9 cellular contexts compared by ENCODE assay signal in the genomic region with DNA sequence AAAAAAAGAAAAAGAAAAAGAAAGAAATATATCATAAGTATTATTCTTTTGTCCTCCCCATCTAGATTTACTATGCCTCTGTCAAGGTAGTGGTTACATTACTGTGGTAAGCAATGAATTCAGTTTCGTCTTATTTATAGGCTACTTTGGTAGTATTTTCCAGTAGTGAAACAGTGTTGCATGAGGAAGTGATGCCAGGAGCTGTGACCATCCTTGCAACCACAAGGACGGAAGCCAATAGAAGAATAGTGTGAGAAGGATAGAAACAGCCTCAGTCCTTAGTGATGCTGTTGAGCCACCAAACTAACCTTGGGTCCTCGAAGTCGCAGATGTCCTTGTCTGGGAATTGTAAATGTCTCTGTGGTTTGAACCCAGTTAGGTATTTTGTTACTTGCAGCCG.
DNase-seq lines count a peak whose midpoint lies in the region; ATAC-seq, FAIRE-seq and TF ChIP-seq lines count a peak whose summit lies in the region.
"Had no signal": no experiment of that assay in that cellular context is flagged by ENCODE, and none has a peak within 500 bp of the region (broad histone marks: within the 10 kb centered on the region; RNA-seq: fewer than 3 reads in every experiment).

No MANE protein-coding gene starts in this region.

- H4K12ac ChIP-seq in trophoblast cell (ENCODE audit: low read depth, low read length) = no peak overlapping the region

- no peaks in the 10 kb centered on the region for H3K36me3 ChIP-seq in trophoblast cell (ENCODE audit: control insufficient read depth in 1 of 2, insufficient read depth in 2 of 2, low read length in 2 of 2)

- no peak overlapping the region for H3K14ac ChIP-seq in trophoblast cell (ENCODE audit: low read length)

- no peak overlapping the region for H3K4me3 ChIP-seq in trophoblast cell (ENCODE audit: low read depth, low read length)

- no CpG with 5 or more reads among the region's 5 CpGs for WGBS in trophoblast cell (ENCODE audit: extremely low coverage, insufficient coverage, insufficient read length)

- H3K9me3 ChIP-seq in trophoblast cell (ENCODE audit: insufficient read depth, low read depth, low read length) = no peaks in the 10 kb centered on the region

- H3K27me3 Mint-ChIP-seq in activated T-helper 17 cell treated with anti-CD3 and anti-CD28 coated beads, Interleukin-2, amount 50 U/mL, for 72 hours = no peaks in the 10 kb centered on the region

- ATAC-seq in GM21423 (IDR thresholded peaks at IDR 0.05; ENCODE audit: unreplicated experiment) (peak; percentile 61), HG03439 (IDR thresholded peaks at IDR 0.05; ENCODE audit: unreplicated experiment) (peak; percentile 63)
- ATAC-seq in activated T-helper 17 cell treated with anti-CD3 and anti-CD28 coated beads, Interleukin-2, amount 50 U/mL, for 72 hours (replicated peaks) = peak; percentile 28
- ATAC-seq: Panc1 had no signal

- no peaks in the 10 kb centered on the region for H3K27me3 ChIP-seq in trophoblast cell (ENCODE audit: insufficient read depth, low read length)

- H2AK5ac ChIP-seq in trophoblast cell (ENCODE audit: low read length) = no peak overlapping the region

- H3K4ac ChIP-seq in trophoblast cell (ENCODE audit: low read depth, low read length) = no peak overlapping the region

- no peak overlapping the region for H3K23ac ChIP-seq in trophoblast cell (ENCODE audit: low read length)

- no peak overlapping the region for H2BK120ac ChIP-seq in trophoblast cell (ENCODE audit: insufficient read depth, low read length, poor library complexity)

- peaks cover 45% of the 10 kb centered on the region for H3K4me1 Mint-ChIP-seq in activated T-helper 17 cell treated with anti-CD3 and anti-CD28 coated beads, Interleukin-2, amount 50 U/mL, for 72 hours

- H3K18ac ChIP-seq in trophoblast cell (ENCODE audit: low read length) = no peak overlapping the region

- peak overlapping the region; percentile 55 for H3K4me3 Mint-ChIP-seq in activated T-helper 17 cell treated with anti-CD3 and anti-CD28 coated beads, Interleukin-2, amount 50 U/mL, for 72 hours

- H3K79me1 ChIP-seq in trophoblast cell (ENCODE audit: low read length) = no peaks in the 10 kb centered on the region

- H3K27ac ChIP-seq in trophoblast cell (ENCODE audit: low read depth, low read length) = no peak overlapping the region

- H2AFZ ChIP-seq in trophoblast cell (ENCODE audit: insufficient read depth, low read length, poor library complexity) = no peak overlapping the region

- no peak for TF ChIP-seq POLR2A in GM12892 (IDR thresholded peaks at IDR 0.05; ENCODE audit: low read depth, low read length)

- H2BK12ac ChIP-seq in trophoblast cell (ENCODE audit: low read length) = no peak overlapping the region

- peaks cover 5% of the 10 kb centered on the region for H3K36me3 Mint-ChIP-seq in activated T-helper 17 cell treated with anti-CD3 and anti-CD28 coated beads, Interleukin-2, amount 50 U/mL, for 72 hours (ENCODE audit: low read depth)

- peak; percentile 98 for FAIRE-seq in GM12892 (lab: Jason Lieb, UNC)

- peaks cover 0 to 5% of the 10 kb centered on the region in 2 experiments for H3K4me1 ChIP-seq in trophoblast cell (ENCODE audit: control insufficient read depth in 1 of 2, insufficient read depth in 2 of 2, low read length in 2 of 2)

- peak; percentile 17 for DNase-seq in GM12892 (ENCODE audit: insufficient read length)
- DNase-seq in AG20443 (ENCODE audit: low spot score) = no peak
- no peak for DNase-seq in NCI-H1436 (lab: John Stamatoyannopoulos, UW)
- DNase-seq in trophoblast cell = no peak
- DNase-seq in activated CD4-positive, alpha-beta T cell treated with anti-CD3 and anti-CD28 coated beads, Interleukin-2, amount 50 U/mL, for 48 hours = no peak

- peak overlapping the region; percentile 88 for H3K27ac Mint-ChIP-seq in activated T-helper 17 cell treated with anti-CD3 and anti-CD28 coated beads, Interleukin-2, amount 50 U/mL, for 72 hours

- H3K4me2 ChIP-seq in trophoblast cell (ENCODE audit: low read length) = no peak overlapping the region

- H4K91ac ChIP-seq in trophoblast cell (ENCODE audit: low read depth, low read length) = no peak overlapping the region

- no peaks in the 10 kb centered on the region for H3K9me3 Mint-ChIP-seq in activated T-helper 17 cell treated with anti-CD3 and anti-CD28 coated beads, Interleukin-2, amount 50 U/mL, for 72 hours

- no peak overlapping the region for H3K9ac ChIP-seq in trophoblast cell (ENCODE audit: low read length)

- H4K8ac ChIP-seq in trophoblast cell (ENCODE audit: low read depth, low read length) = no peak overlapping the region

- no peaks in the 10 kb centered on the region for H3K79me2 ChIP-seq in trophoblast cell (ENCODE audit: control insufficient read depth, insufficient read depth, low read length, poor library complexity)

- no peak overlapping the region for H2BK5ac ChIP-seq in trophoblast cell (ENCODE audit: low read depth, low read length, poor library complexity)
